In genomic region chrX:124917011-124917410, GRCh38 we compare ENCODE assay signal across 28 cellular contexts. TPM values are rescaled to one million over a fixed set of nuclear protein-coding genes. Genes with fewer than 3 reads are reported as not detected.
"Had no signal": no experiment of that assay in that cellular context is flagged by ENCODE, and none has a peak within 500 bp of the region (broad histone marks: within the 10 kb centered on the region; RNA-seq: fewer than 3 reads in every experiment).

No MANE protein-coding gene starts in this region.

- DNase-seq: colonic mucosa; cortex of kidney; dermis blood vessel endothelial cell; dorsolateral prefrontal cortex; effector CD4-positive, alpha-beta T cell; effector CD8-positive, alpha-beta T cell; effector memory CD4-positive, alpha-beta T cell; effector memory CD8-positive, alpha-beta T cell; endodermal cell; erythroblast; esophagus squamous epithelium; foreskin fibroblast; foreskin keratinocyte; foreskin melanocyte; gastrocnemius medialis; glutamatergic neuron; head of caudate nucleus; heart left ventricle; heart right ventricle had no signal

- H3K4me1 ChIP-seq: colonic mucosa, esophagus muscularis mucosa, esophagus squamous epithelium, foreskin keratinocyte, gastrocnemius medialis, gastroesophageal sphincter, heart left ventricle, heart right ventricle had no signal

- H3K9me3 ChIP-seq: colonic mucosa, esophagus muscularis mucosa, esophagus squamous epithelium, gastrocnemius medialis, gastroesophageal sphincter, heart left ventricle, heart right ventricle had no signal

- H3K27ac Mint-ChIP-seq: dendritic cell treated with granulocyte-macrophage colony-stimulating factor and Interleukin-4, amounts not matched to agents 40 ng/mL and 50 ng/mL, for 4 days; effector memory CD8-positive, alpha-beta T cell; endodermal cell had no signal

- H3K9me3 Mint-ChIP-seq: dendritic cell treated with granulocyte-macrophage colony-stimulating factor and Interleukin-4, amounts not matched to agents 40 ng/mL and 50 ng/mL, for 4 days; effector memory CD8-positive, alpha-beta T cell; endodermal cell had no signal

- H3K36me3 ChIP-seq: colonic mucosa, esophagus muscularis mucosa, esophagus squamous epithelium, gastrocnemius medialis, gastroesophageal sphincter, heart left ventricle, heart right ventricle had no signal

- H3K27me3 ChIP-seq: colonic mucosa, esophagus muscularis mucosa, esophagus squamous epithelium, foreskin keratinocyte, gastrocnemius medialis, gastroesophageal sphincter, heart left ventricle, heart right ventricle, hepatocyte had no signal

- H3K27me3 Mint-ChIP-seq: dendritic cell treated with granulocyte-macrophage colony-stimulating factor and Interleukin-4, amounts not matched to agents 40 ng/mL and 50 ng/mL, for 4 days; effector memory CD8-positive, alpha-beta T cell had no signal

- H3K4me3 Mint-ChIP-seq: dendritic cell treated with granulocyte-macrophage colony-stimulating factor and Interleukin-4, amounts not matched to agents 40 ng/mL and 50 ng/mL, for 4 days; effector memory CD8-positive, alpha-beta T cell; endodermal cell had no signal

- H3K4me1 Mint-ChIP-seq: endodermal cell had no signal

- H3K4me3 ChIP-seq: colonic mucosa, coronary artery, dorsolateral prefrontal cortex, esophagus muscularis mucosa, esophagus squamous epithelium, gastrocnemius medialis, gastroesophageal sphincter, heart left ventricle, heart right ventricle, hepatocyte had no signal

RNA-seq across cellular contexts. Expression of gene TENM1, which starts 46.6 kb away (rescaled TPM):
- total RNA-seq: dermis blood vessel endothelial cell, dermis microvascular lymphatic vessel endothelial cell, endothelial cell of umbilical vein, fibroblast of villous mesenchyme, foreskin keratinocyte, glomerular endothelial cell had no signal
